Comparison of ENCODE assay signal across 1 cellular context in genomic region chr9:128339761-128340690, GRCh38.
TF ChIP-seq lines count a peak whose summit lies in the region.

SLC27A4 (plus strand) TSS chr9:128340527; CDS start chr9:128343133, 2,606 bp downstream.

TF ChIP-seq in HepG2, 621 proteins besides CTCF, POLR2A, EP300 and RAD21 (continued from another document and continues in another):
- TF ChIP-seq ZNF740 (CRISPR knock-in tag; IDR thresholded peaks at IDR 0.05), result no peak
- TF ChIP-seq ZFP36L2 (CRISPR knock-in tag; IDR thresholded peaks at IDR 0.05), result no peak
- TF ChIP-seq SMC3 (IDR thresholded peaks at IDR 0.05; ENCODE audit: low read length), result no peak
- TF ChIP-seq ELF1 (CRISPR knock-in tag; IDR thresholded peaks at IDR 0.05), result peak; percentile 48
- no peak for TF ChIP-seq ZNF354B (CRISPR knock-in tag; IDR thresholded peaks at IDR 0.05)
- TF ChIP-seq ZNF543 (CRISPR knock-in tag; IDR thresholded peaks at IDR 0.05), result peak; percentile 62; the same call in 1 of the 2 replicates
- peak; percentile 46; the same call in 1 of the 2 replicates for TF ChIP-seq TGIF2 (CRISPR knock-in tag; IDR thresholded peaks at IDR 0.05)
- TF ChIP-seq FOXC1 (CRISPR knock-in tag; IDR thresholded peaks at IDR 0.05; ENCODE audit: borderline replicate concordance), result peak; percentile 85
- no peak for TF ChIP-seq ZNF784 (CRISPR knock-in tag; IDR thresholded peaks at IDR 0.05; ENCODE audit: borderline replicate concordance)
- no peak for TF ChIP-seq SRSF9 (IDR thresholded peaks at IDR 0.05; ENCODE audit: borderline replicate concordance, insufficient read depth, low read depth, low read length, poor library complexity, severe bottlenecking)
- no peak for TF ChIP-seq ZFP62 (CRISPR knock-in tag; IDR thresholded peaks at IDR 0.05)
- no peak for TF ChIP-seq THRA (CRISPR knock-in tag; IDR thresholded peaks at IDR 0.05; ENCODE audit: borderline replicate concordance)
- no peak for TF ChIP-seq ZBTB42 (CRISPR knock-in tag; IDR thresholded peaks at IDR 0.05)
- peak; percentile 68 for TF ChIP-seq YY1 (IDR thresholded peaks at IDR 0.05; ENCODE audit: insufficient read depth, insufficient replicate concordance, low read depth, low read length)
- TF ChIP-seq CCDC6 (CRISPR knock-in tag; IDR thresholded peaks at IDR 0.05), result peak; percentile 86
- TF ChIP-seq NR2C2 (CRISPR knock-in tag; IDR thresholded peaks at IDR 0.05; ENCODE audit: borderline replicate concordance), result peak; percentile 64; the same call in 1 of the 2 replicates
- TF ChIP-seq TOE1 (CRISPR knock-in tag; IDR thresholded peaks at IDR 0.05), result no peak
- TF ChIP-seq LCORL (IDR thresholded peaks at IDR 0.05), result no peak
- 0 out of 2 replicates have a peak, but pooled peaks have one; percentile 40 for TF ChIP-seq LCORL (CRISPR knock-in tag; IDR thresholded peaks at IDR 0.05)
- TF ChIP-seq ZNF550 (CRISPR knock-in tag; IDR thresholded peaks at IDR 0.05; ENCODE audit: borderline replicate concordance), result 0 out of 2 replicates have a peak, but pooled peaks have one; percentile 24
- peak; percentile 60; the same call in 1 of the 2 replicates for TF ChIP-seq MXD1 (CRISPR knock-in tag; IDR thresholded peaks at IDR 0.05)
- no peak for TF ChIP-seq KDM6A (CRISPR knock-in tag; IDR thresholded peaks at IDR 0.05; ENCODE audit: low read depth)
- no peak for TF ChIP-seq ATM (IDR thresholded peaks at IDR 0.05; ENCODE audit: borderline replicate concordance)
- TF ChIP-seq DMTF1 (CRISPR knock-in tag; IDR thresholded peaks at IDR 0.05), result 0 out of 2 replicates have a peak, but pooled peaks have one; percentile 79
- peak; percentile 90 for TF ChIP-seq ZNF333 (CRISPR knock-in tag; IDR thresholded peaks at IDR 0.05; ENCODE audit: borderline replicate concordance)
- no peak for TF ChIP-seq ZFAT (CRISPR knock-in tag; conservative IDR thresholded peaks at IDR 0.05)
- TF ChIP-seq ATF2 (CRISPR knock-in tag; IDR thresholded peaks at IDR 0.05), result no peak
- TF ChIP-seq CENPX (CRISPR knock-in tag; IDR thresholded peaks at IDR 0.05), result no peak
- TF ChIP-seq MTF1 (CRISPR knock-in tag; IDR thresholded peaks at IDR 0.05), result no peak
- 0 out of 2 replicates have a peak, but pooled peaks have one; percentile 36 for TF ChIP-seq KDM3A (CRISPR knock-in tag; IDR thresholded peaks at IDR 0.05; ENCODE audit: low read depth)
- TF ChIP-seq ZNF570 (CRISPR knock-in tag; IDR thresholded peaks at IDR 0.05; ENCODE audit: borderline replicate concordance), result no peak
- no peak for TF ChIP-seq MLLT10 (CRISPR knock-in tag; IDR thresholded peaks at IDR 0.05)
- TF ChIP-seq REL (CRISPR knock-in tag; conservative IDR thresholded peaks at IDR 0.05), result no peak
- TF ChIP-seq SRSF1 (optimal IDR thresholded peaks at IDR 0.05; ENCODE audit: low read depth, low read length), result no peak
- peak; percentile 86 for TF ChIP-seq ZFX (CRISPR knock-in tag; IDR thresholded peaks at IDR 0.05; ENCODE audit: low read depth)
- no peak for TF ChIP-seq RFX5 (IDR thresholded peaks at IDR 0.05; ENCODE audit: low read depth, low read length)
- no peak for TF ChIP-seq ZNF414 (CRISPR knock-in tag; IDR thresholded peaks at IDR 0.05)
- TF ChIP-seq HOXA9 (CRISPR knock-in tag; IDR thresholded peaks at IDR 0.05; ENCODE audit: borderline replicate concordance), result no peak
- no peak for TF ChIP-seq MTF2 (CRISPR knock-in tag; IDR thresholded peaks at IDR 0.05; ENCODE audit: borderline replicate concordance)
- TF ChIP-seq ZNF562 (CRISPR knock-in tag; IDR thresholded peaks at IDR 0.05; ENCODE audit: borderline replicate concordance), result no peak
- no peak for TF ChIP-seq PBX2 (CRISPR knock-in tag; IDR thresholded peaks at IDR 0.05)
- peak; percentile 59; the same call in 1 of the 2 replicates for TF ChIP-seq ZGPAT (CRISPR knock-in tag; IDR thresholded peaks at IDR 0.05)
- TF ChIP-seq ZBTB43 (CRISPR knock-in tag; conservative IDR thresholded peaks at IDR 0.05), result no peak
- TF ChIP-seq ZNF282 (IDR thresholded peaks at IDR 0.05; ENCODE audit: partially characterized antibody), result no peak
- no peak for TF ChIP-seq HHEX (CRISPR knock-in tag; IDR thresholded peaks at IDR 0.05)
- no peak for TF ChIP-seq ZC3H13 (CRISPR knock-in tag; IDR thresholded peaks at IDR 0.05)
- peak; percentile 72 for TF ChIP-seq POLR2G (IDR thresholded peaks at IDR 0.05; ENCODE audit: low read depth, low read length)
- TF ChIP-seq ZNF230 (CRISPR knock-in tag; IDR thresholded peaks at IDR 0.05), result no peak
- no peak for TF ChIP-seq RFX3 (CRISPR knock-in tag; IDR thresholded peaks at IDR 0.05)
- peak; percentile 74 for TF ChIP-seq HNF1B (CRISPR knock-in tag; IDR thresholded peaks at IDR 0.05)
- TF ChIP-seq ZNF841 (CRISPR knock-in tag; IDR thresholded peaks at IDR 0.05; ENCODE audit: borderline replicate concordance), result no peak
- TF ChIP-seq GATA4 (IDR thresholded peaks at IDR 0.05; ENCODE audit: borderline replicate concordance, low read depth), result no peak
- 0 out of 2 replicates have a peak, but pooled peaks have one; percentile 46 for TF ChIP-seq ESRRA (CRISPR knock-in tag; IDR thresholded peaks at IDR 0.05; ENCODE audit: low read depth)
- TF ChIP-seq SUZ12 (IDR thresholded peaks at IDR 0.05; ENCODE audit: low read depth, low read length), result peak; percentile 51; the same call in 1 of the 2 replicates
- TF ChIP-seq ZNF672 (CRISPR knock-in tag; IDR thresholded peaks at IDR 0.05), result no peak
- no peak for TF ChIP-seq POLR2AphosphoS5 (IDR thresholded peaks at IDR 0.05; ENCODE audit: low read depth, low read length)
- 0 out of 2 replicates have a peak, but pooled peaks have one; percentile 61 for TF ChIP-seq ZNF441 (CRISPR knock-in tag; IDR thresholded peaks at IDR 0.05; ENCODE audit: borderline replicate concordance)
- peak; percentile 73; the same call in 1 of the 2 replicates for TF ChIP-seq GMEB2 (CRISPR knock-in tag; IDR thresholded peaks at IDR 0.05; ENCODE audit: low read depth)
